Comparison of ENCODE assay signal across 8 cellular contexts in genomic region chr1:169546087-169546995, GRCh38. TPM values are rescaled to one million over a fixed set of nuclear protein-coding genes. Genes with fewer than 3 reads are reported as not detected.
DNase-seq lines count a peak whose midpoint lies in the region; ATAC-seq and TF ChIP-seq lines count a peak whose summit lies in the region.

No MANE protein-coding gene starts in this region.

- no peaks in the 10 kb centered on the region for H3K4me1 Mint-ChIP-seq in activated B cell treated with CpG ODN at 0.5 μM for 24 hours
- peaks cover 2% of the 10 kb centered on the region for H3K4me1 Mint-ChIP-seq in memory B cell
- peaks cover 0 to 2% of the 10 kb centered on the region in 2 donors for H3K4me1 Mint-ChIP-seq in stimulated activated naive B cell treated with anti-CD40 and anti-IgM and Interleukin-4, amounts not matched to agents 10 μg/mL and 1 μg/mL and 100 μg/mL, for 72 hours

- H3K4me3 ChIP-seq in effector memory CD4-positive, alpha-beta T cell (ENCODE audit: insufficient read depth, low read depth, low read length, poor library complexity, severe bottlenecking): no peak overlapping the region

- no peak overlapping the region for H3K27ac ChIP-seq in effector memory CD4-positive, alpha-beta T cell (ENCODE audit: insufficient read depth, low read length, poor library complexity, severe bottlenecking)

- no peaks in the 10 kb centered on the region for H3K27me3 ChIP-seq in effector memory CD4-positive, alpha-beta T cell (replicated peaks; ENCODE audit: control insufficient read depth, insufficient read depth, low read length, poor library complexity, severe bottlenecking)

- H3K27me3 Mint-ChIP-seq in activated B cell treated with CpG ODN at 0.5 μM for 24 hours (peaks cover 3% of the 10 kb centered on the region), memory B cell (peaks cover 1% of the 10 kb centered on the region)
- peaks cover 0 to 4% of the 10 kb centered on the region in 2 donors for H3K27me3 Mint-ChIP-seq in stimulated activated naive B cell treated with anti-CD40 and anti-IgM and Interleukin-4, amounts not matched to agents 10 μg/mL and 1 μg/mL and 100 μg/mL, for 72 hours

- intact Hi-C loops in activated B cell treated with CpG ODN at 0.5 μM for 24 hours (cut with micrococcal nuclease): loop anchor here (1.0 to 5.0 kb wide), 5 partner anchors 61 to 1204 kb away; partner anchors contain the start of genes BLZF1, METTL18, NME7 and SLC19A2

- no peaks in the 10 kb centered on the region for H3K4me1 ChIP-seq in effector memory CD4-positive, alpha-beta T cell (ENCODE audit: control insufficient read depth, insufficient read depth, low read length, poor library complexity, severe bottlenecking)

- TF ChIP-seq CTCF in activated B cell treated with CpG ODN at 0.5 μM for 24 hours (IDR thresholded peaks at IDR 0.05): peak; percentile 73

- CTCF ChIA-PET in activated B cell treated with CpG ODN at 0.5 μM for 24 hours (lab: Charles Lee): interaction anchor here (0.7 to 4.0 kb wide), 16 partner anchors 9 to 1204 kb away, joined by 3 to 24 read pairs (median 4); partner anchors contain the start of genes BLZF1, NME7 and SLC19A2

- no peaks in the 10 kb centered on the region for H3K9me3 Mint-ChIP-seq in activated B cell treated with CpG ODN at 0.5 μM for 24 hours
- no peaks in the 10 kb centered on the region for H3K9me3 Mint-ChIP-seq in memory B cell
- H3K9me3 Mint-ChIP-seq in stimulated activated naive B cell treated with anti-CD40 and anti-IgM and Interleukin-4, amounts not matched to agents 10 μg/mL and 1 μg/mL and 100 μg/mL, for 72 hours: no peaks in the 10 kb centered on the region

- H3K9me3 ChIP-seq in effector memory CD4-positive, alpha-beta T cell (ENCODE audit: control insufficient read depth, low read length): no peaks in the 10 kb centered on the region

- ATAC-seq in HG02885 (IDR thresholded peaks at IDR 0.05; ENCODE audit: poor library complexity, unreplicated experiment) (peak; percentile 78), activated B cell treated with CpG ODN at 0.5 μM for 24 hours (ENCODE audit: low read depth) (peak; percentile 78), memory B cell (ENCODE audit: low read depth) (peak; percentile 86)
- ATAC-seq in stimulated activated naive B cell treated with anti-CD40 and anti-IgM and Interleukin-4, amounts not matched to agents 10 μg/mL and 1 μg/mL and 100 μg/mL, for 72 hours (replicated peaks): peak; percentile 84 to 88

- DNase-seq in NCI-H524 (lab: John Stamatoyannopoulos, UW): peak; percentile 41 to 69
- no peak for DNase-seq in NCI-H524 treated with DMSO at 0.1 percent for 48 hours (lab: John Stamatoyannopoulos, UW)
- DNase-seq in NCI-H2171 treated with DMSO at 0.1 percent for 48 hours (lab: John Stamatoyannopoulos, UW): peak; percentile 58
- no peak for DNase-seq in activated B cell treated with CpG ODN at 0.5 μM for 24 hours
- DNase-seq in effector memory CD4-positive, alpha-beta T cell: peak; percentile 4 to 27 (median 6)
- DNase-seq in memory B cell (ENCODE audit: low spot score in 2 of 2): peak; percentile 53 to 66
- peak; percentile 36 for DNase-seq in stimulated activated naive B cell treated with anti-CD40 and anti-IgM and Interleukin-4, amounts not matched to agents 10 μg/mL and 1 μg/mL and 100 μg/mL, for 72 hours

- POLR2A ChIA-PET in activated B cell treated with CpG ODN at 0.5 μM for 24 hours (lab: Charles Lee): no interaction called here

- no peak overlapping the region for H3K27ac Mint-ChIP-seq in activated B cell treated with CpG ODN at 0.5 μM for 24 hours
- H3K27ac Mint-ChIP-seq in memory B cell: peak overlapping the region; percentile 0
- H3K27ac Mint-ChIP-seq in stimulated activated naive B cell treated with anti-CD40 and anti-IgM and Interleukin-4, amounts not matched to agents 10 μg/mL and 1 μg/mL and 100 μg/mL, for 72 hours: no peak overlapping the region

- H3K4me3 Mint-ChIP-seq in activated B cell treated with CpG ODN at 0.5 μM for 24 hours: no peak overlapping the region
- H3K4me3 Mint-ChIP-seq in memory B cell: no peak overlapping the region
- H3K4me3 Mint-ChIP-seq in stimulated activated naive B cell treated with anti-CD40 and anti-IgM and Interleukin-4, amounts not matched to agents 10 μg/mL and 1 μg/mL and 100 μg/mL, for 72 hours: no peak overlapping the region

- no peaks in the 10 kb centered on the region for H3K36me3 Mint-ChIP-seq in activated B cell treated with CpG ODN at 0.5 μM for 24 hours (ENCODE audit: low read depth)
- no peaks in the 10 kb centered on the region for H3K36me3 Mint-ChIP-seq in memory B cell
- H3K36me3 Mint-ChIP-seq in stimulated activated naive B cell treated with anti-CD40 and anti-IgM and Interleukin-4, amounts not matched to agents 10 μg/mL and 1 μg/mL and 100 μg/mL, for 72 hours: no peaks in the 10 kb centered on the region

- H3K36me3 ChIP-seq in effector memory CD4-positive, alpha-beta T cell (ENCODE audit: control insufficient read depth, insufficient read depth, low read length): no peaks in the 10 kb centered on the region

RNA-seq across cellular contexts. Expression of gene F5, which starts 39.9 kb away (rescaled TPM):
- total RNA-seq in activated B cell treated with CpG ODN at 0.5 μM for 24 hours: 0.66 and 0.67 TPM in 2 replicates

Comparison
In these comparisons a context has a peak if more than half of its experiments do, and no peak if none do; other contexts are left out.
1. DNase-seq: peak in NCI-H524 (2 of 2), NCI-H2171 treated with DMSO at 0.1 percent for 48 hours (single experiment), effector memory CD4-positive, alpha-beta T cell (3 of 3), memory B cell (2 of 2) and stimulated activated naive B cell treated with anti-CD40 and anti-IgM and Interleukin-4, amounts not matched to agents 10 μg/mL and 1 μg/mL and 100 μg/mL, for 72 hours (single experiment); none in NCI-H524 treated with DMSO at 0.1 percent for 48 hours (single experiment) and activated B cell treated with CpG ODN at 0.5 μM for 24 hours (single experiment).
2. Peak in every context shown above with its lines, with median percentiles within 50 percentile points of each other: ATAC-seq.